Comparison of ENCODE assay signal across 10 cellular contexts in genomic region chr6:31727034-31727716, GRCh38. TPM values are rescaled to one million over a fixed set of nuclear protein-coding genes. Genes with fewer than 3 reads are reported as not detected.
DNase-seq lines count a peak whose midpoint lies in the region; ATAC-seq and TF ChIP-seq lines count a peak whose summit lies in the region.
"Had no signal": no experiment of that assay in that cellular context is flagged by ENCODE, and none has a peak within 500 bp of the region (broad histone marks: within the 10 kb centered on the region; RNA-seq: fewer than 3 reads in every experiment).

No MANE protein-coding gene starts in this region.

- no TSS peak for BruUV-seq in Caco-2 (replicated peaks; lab: Mats Ljungman, UMichigan)

- H3K9me3 Mint-ChIP-seq in Caco-2 (ENCODE audit: unreplicated experiment) = no peaks in the 10 kb centered on the region
- H3K9me3 Mint-ChIP-seq in HFFc6 = no peaks in the 10 kb centered on the region
- H3K9me3 Mint-ChIP-seq in activated T-helper 1 cell treated with anti-CD3 and anti-CD28 coated beads, Interleukin-12 subunit alpha, Interleukin-12 subunit beta, Interleukin-2, Interleukin-4 antibody, amounts not matched to agents 30 ng/mL and 10 ng/mL and 1 ng/mL, durations not matched to agents 14 hours and 24 hours and 36 hours = no peaks in the 10 kb centered on the region
- H3K9me3 Mint-ChIP-seq in naive B cell = no peaks in the 10 kb centered on the region

- peaks cover 18% of the 10 kb centered on the region for H3K4me1 Mint-ChIP-seq in Caco-2 (ENCODE audit: low read depth, unreplicated experiment)
- peaks cover 32% of the 10 kb centered on the region for H3K4me1 Mint-ChIP-seq in HFFc6 (ENCODE audit: low read depth)
- peaks cover 40% of the 10 kb centered on the region for H3K4me1 Mint-ChIP-seq in activated T-helper 1 cell treated with anti-CD3 and anti-CD28 coated beads, Interleukin-12 subunit alpha, Interleukin-12 subunit beta, Interleukin-2, Interleukin-4 antibody, amounts not matched to agents 30 ng/mL and 10 ng/mL and 1 ng/mL, durations not matched to agents 14 hours and 24 hours and 36 hours (ENCODE audit: low read depth)
- peaks cover 52 to 77% (median 75%) of the 10 kb centered on the region in 3 donors for H3K4me1 Mint-ChIP-seq in naive B cell

- H3K36me3 ChIP-seq in Caco-2 (ENCODE audit: control insufficient read depth, insufficient read depth, low read length) = peaks cover 7% of the 10 kb centered on the region

- POLR2A ChIA-PET in Caco-2 (lab: Charles Lee) = no interaction called here

- intact Hi-C loops in Caco-2 (cut with micrococcal nuclease; ENCODE audit: unreplicated experiment) = no loop called here
- intact Hi-C loops in activated T-helper 1 cell treated with anti-CD3 and anti-CD28 coated beads, Interleukin-12 subunit alpha, Interleukin-12 subunit beta, Interleukin-2, Interleukin-4 antibody, amounts not matched to agents 30 ng/mL and 10 ng/mL and 1 ng/mL, durations not matched to agents 14 hours and 24 hours and 36 hours (cut with micrococcal nuclease) = no loop called here

- H3K36me3 Mint-ChIP-seq in Caco-2 (ENCODE audit: insufficient read depth, unreplicated experiment) = peaks cover 63% of the 10 kb centered on the region
- H3K36me3 Mint-ChIP-seq in HFFc6 (ENCODE audit: low read depth) = peaks cover 22% of the 10 kb centered on the region
- peaks cover 14% of the 10 kb centered on the region for H3K36me3 Mint-ChIP-seq in activated T-helper 1 cell treated with anti-CD3 and anti-CD28 coated beads, Interleukin-12 subunit alpha, Interleukin-12 subunit beta, Interleukin-2, Interleukin-4 antibody, amounts not matched to agents 30 ng/mL and 10 ng/mL and 1 ng/mL, durations not matched to agents 14 hours and 24 hours and 36 hours (ENCODE audit: low read depth)
- H3K36me3 Mint-ChIP-seq in naive B cell = peaks cover 6 to 28% of the 10 kb centered on the region in 2 donors

- no peak overlapping the region for H3K4me3 ChIP-seq in Caco-2 (ENCODE audit: low read depth, low read length)

- no peaks in the 10 kb centered on the region for H3K27me3 ChIP-seq in Caco-2 (replicated peaks; ENCODE audit: control insufficient read depth, insufficient read depth, low read length)

- H3K4me3 Mint-ChIP-seq in Caco-2 (ENCODE audit: unreplicated experiment) (no peak overlapping the region), HFFc6 (peak overlapping the region; percentile 18; the same call in 1 of the 2 replicates), naive B cell (peak overlapping the region; percentile 86 to 99 (median 93))
- H3K4me3 Mint-ChIP-seq in activated T-helper 1 cell treated with anti-CD3 and anti-CD28 coated beads, Interleukin-12 subunit alpha, Interleukin-12 subunit beta, Interleukin-2, Interleukin-4 antibody, amounts not matched to agents 30 ng/mL and 10 ng/mL and 1 ng/mL, durations not matched to agents 14 hours and 24 hours and 36 hours = peak overlapping the region; percentile 64

- H3K27me3 Mint-ChIP-seq in Caco-2 (ENCODE audit: insufficient read depth, unreplicated experiment) (no peaks in the 10 kb centered on the region), HFFc6 (ENCODE audit: insufficient read depth) (peaks cover 6% of the 10 kb centered on the region), naive B cell (no peaks in the 10 kb centered on the region)
- H3K27me3 Mint-ChIP-seq in activated T-helper 1 cell treated with anti-CD3 and anti-CD28 coated beads, Interleukin-12 subunit alpha, Interleukin-12 subunit beta, Interleukin-2, Interleukin-4 antibody, amounts not matched to agents 30 ng/mL and 10 ng/mL and 1 ng/mL, durations not matched to agents 14 hours and 24 hours and 36 hours (ENCODE audit: insufficient read depth) = no peaks in the 10 kb centered on the region

- H3K9me3 ChIP-seq in Caco-2 = no peaks in the 10 kb centered on the region

- ATAC-seq in naive B cell (ENCODE audit: low read depth in 2 of 2) = peak; percentile 82 to 87
- ATAC-seq in GM21619 (IDR thresholded peaks at IDR 0.05; ENCODE audit: unreplicated experiment) = no peak

- H3K27ac Mint-ChIP-seq in Caco-2 (ENCODE audit: unreplicated experiment) (peak overlapping the region; percentile 5), HFFc6 (no peak overlapping the region), naive B cell (peak overlapping the region; percentile 97 to 99 (median 98))
- H3K27ac Mint-ChIP-seq in activated T-helper 1 cell treated with anti-CD3 and anti-CD28 coated beads, Interleukin-12 subunit alpha, Interleukin-12 subunit beta, Interleukin-2, Interleukin-4 antibody, amounts not matched to agents 30 ng/mL and 10 ng/mL and 1 ng/mL, durations not matched to agents 14 hours and 24 hours and 36 hours = peak overlapping the region; percentile 73

- CTCF ChIA-PET in Caco-2 (lab: Charles Lee) = no interaction called here

- TF ChIP-seq CTCF in Caco-2 (IDR thresholded peaks at IDR 0.05; ENCODE audit: insufficient read depth in 1 of 2, low read depth in 1 of 2, low read length in 1 of 2, severe bottlenecking in 1 of 2, unreplicated experiment in 1 of 2) = no peak
- no peak for TF ChIP-seq CTCF in HFFc6 (IDR thresholded peaks at IDR 0.05)

- peaks cover 5% of the 10 kb centered on the region; the same call in 1 of the 2 replicates for H3K4me1 ChIP-seq in Caco-2

- no peak for DNase-seq in Caco-2
- no peak for DNase-seq in HFFc6
- DNase-seq in activated T-helper 1 cell treated with anti-CD3 and anti-CD28 coated beads, Interleukin-12 subunit alpha, Interleukin-12 subunit beta, Interleukin-2, Interleukin-4 antibody, amounts not matched to agents 30 ng/mL and 10 ng/mL and 1 ng/mL, durations not matched to agents 14 hours and 24 hours and 36 hours (ENCODE audit: low spot score) = no peak
- peak; percentile 83 for DNase-seq in naive B cell
- no peak for DNase-seq in NCI-H524 (lab: John Stamatoyannopoulos, UW)
- no peak for DNase-seq in stimulated activated CD4-positive, alpha-beta T cell treated with anti-CD3 and anti-CD28 coated beads, Interleukin-2, amount 100 ng/mL, for 24 hours
- no peak for DNase-seq in HT-29 (ENCODE audit: low spot score)
- DNase-seq: NCI-H187 had no signal

RNA-seq across cellular contexts. Expression of gene DDAH2, which starts 1.9 kb away (rescaled TPM):
- total RNA-seq in Caco-2 (2022) = 82.4 and 91.6 TPM in 2 replicates
- total RNA-seq in HFFc6 (2021; fragmentation: NEBNext Ultra II Directional; extraction: Animal tissue kit (Norgen Biotek cat#: 25700)) = 10 to 100 TPM; 44.0 to 47.8 (median 46.0) TPM
- total RNA-seq in activated T-helper 1 cell treated with anti-CD3 and anti-CD28 coated beads, Interleukin-12 subunit alpha, Interleukin-12 subunit beta, Interleukin-2, Interleukin-4 antibody, amounts not matched to agents 30 ng/mL and 10 ng/mL and 1 ng/mL, durations not matched to agents 14 hours and 24 hours and 36 hours = 4.9 and 5.7 TPM in 2 replicates
- polyA plus RNA-seq in naive B cell (ENCODE audit: low read depth in 6 of 6) = 10 to 100 TPM; 57.1 to 87.6 (median 82.1) TPM
- 107 and 116 TPM in 2 replicates for total RNA-seq in HT-29 (2014; rRNA removed; shearing (Covaris generic))

RNA-seq across cellular contexts. Expression of gene MPIG6B, which starts 4.0 kb away (rescaled TPM):
- not detected in 2 replicates for total RNA-seq in Caco-2 (2022)
- total RNA-seq in HFFc6 (2021; fragmentation: NEBNext Ultra II Directional; extraction: Animal tissue kit (Norgen Biotek cat#: 25700)) = not detected
- not detected in 2 replicates for total RNA-seq in activated T-helper 1 cell treated with anti-CD3 and anti-CD28 coated beads, Interleukin-12 subunit alpha, Interleukin-12 subunit beta, Interleukin-2, Interleukin-4 antibody, amounts not matched to agents 30 ng/mL and 10 ng/mL and 1 ng/mL, durations not matched to agents 14 hours and 24 hours and 36 hours
- 1 to 10 TPM in 5 of 6 donors, not detected in 1; 3.0 to 5.1 (median 3.7) TPM for polyA plus RNA-seq in naive B cell (ENCODE audit: low read depth in 6 of 6)
- 0.18 TPM in 1 of 2 replicates, not detected in the other for total RNA-seq in HT-29 (2014; rRNA removed; shearing (Covaris generic))

RNA-seq across cellular contexts. Expression of gene LY6G6C, which starts 5.6 kb away (rescaled TPM):
- total RNA-seq in Caco-2 (2022) = 0.88 and 1.3 TPM in 2 replicates
- not detected for total RNA-seq in HFFc6 (2021; fragmentation: NEBNext Ultra II Directional; extraction: Animal tissue kit (Norgen Biotek cat#: 25700))
- not detected in 2 replicates for total RNA-seq in activated T-helper 1 cell treated with anti-CD3 and anti-CD28 coated beads, Interleukin-12 subunit alpha, Interleukin-12 subunit beta, Interleukin-2, Interleukin-4 antibody, amounts not matched to agents 30 ng/mL and 10 ng/mL and 1 ng/mL, durations not matched to agents 14 hours and 24 hours and 36 hours
- not detected for polyA plus RNA-seq in naive B cell (ENCODE audit: low read depth in 6 of 6)
- total RNA-seq in HT-29 (2014; rRNA removed; shearing (Covaris generic)) = not detected in 2 replicates
- total RNA-seq: subcutaneous adipose tissue had no signal

RNA-seq across cellular contexts. Expression of gene CLIC1, which starts 9.2 kb away (rescaled TPM):
- 374 and 420 TPM in 2 replicates for total RNA-seq in Caco-2 (2022)
- 100 to 1,000 TPM; 638 to 833 (median 745) TPM for total RNA-seq in HFFc6 (2021; fragmentation: NEBNext Ultra II Directional; extraction: Animal tissue kit (Norgen Biotek cat#: 25700))
- total RNA-seq in activated T-helper 1 cell treated with anti-CD3 and anti-CD28 coated beads, Interleukin-12 subunit alpha, Interleukin-12 subunit beta, Interleukin-2, Interleukin-4 antibody, amounts not matched to agents 30 ng/mL and 10 ng/mL and 1 ng/mL, durations not matched to agents 14 hours and 24 hours and 36 hours = 398 and 399 TPM in 2 replicates
- 100 to 1,000 TPM; 536 to 743 (median 628) TPM for polyA plus RNA-seq in naive B cell (ENCODE audit: low read depth in 6 of 6)
- total RNA-seq in HT-29 (2014; rRNA removed; shearing (Covaris generic)) = 914 and 960 TPM in 2 replicates

RNA-seq across cellular contexts. Expression of gene LY6G6D, which starts 12.0 kb away (rescaled TPM):
- not detected in 2 replicates for total RNA-seq in Caco-2 (2022)
- total RNA-seq in HFFc6 (2021; fragmentation: NEBNext Ultra II Directional; extraction: Animal tissue kit (Norgen Biotek cat#: 25700)) = not detected
- not detected in 2 replicates for total RNA-seq in activated T-helper 1 cell treated with anti-CD3 and anti-CD28 coated beads, Interleukin-12 subunit alpha, Interleukin-12 subunit beta, Interleukin-2, Interleukin-4 antibody, amounts not matched to agents 30 ng/mL and 10 ng/mL and 1 ng/mL, durations not matched to agents 14 hours and 24 hours and 36 hours
- not detected for polyA plus RNA-seq in naive B cell (ENCODE audit: low read depth in 6 of 6)
- total RNA-seq in HT-29 (2014; rRNA removed; shearing (Covaris generic)) = not detected in 2 replicates
- total RNA-seq: subcutaneous adipose tissue had no signal
